ENCODE assay signal across 16 cellular contexts in the genomic region with DNA sequence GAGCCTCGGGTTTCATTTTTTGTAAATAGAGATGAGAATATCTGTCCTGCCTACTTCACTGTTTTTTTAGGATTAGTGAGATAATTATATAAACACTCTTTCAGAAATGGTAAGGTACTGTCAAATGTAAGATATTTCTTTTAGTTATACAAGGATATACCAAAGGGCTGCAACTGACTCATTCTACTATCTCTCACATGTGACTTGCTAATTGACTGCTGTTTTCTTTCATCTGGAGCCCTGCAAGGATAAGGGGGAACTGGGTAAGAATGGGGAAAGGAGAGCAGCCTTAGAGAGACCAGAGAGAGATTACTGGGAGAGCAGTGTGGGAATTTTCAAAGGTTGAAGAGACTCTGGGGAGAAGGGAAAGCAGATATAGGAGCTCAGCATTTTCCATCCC. TPM values are rescaled to one million over a fixed set of nuclear protein-coding genes. Genes with fewer than 3 reads are reported as not detected.
DNase-seq lines count a peak whose midpoint lies in the region; ATAC-seq and TF ChIP-seq lines count a peak whose summit lies in the region.
"Had no signal": no experiment of that assay in that cellular context is flagged by ENCODE, and none has a peak within 500 bp of the region (broad histone marks: within the 10 kb centered on the region; RNA-seq: fewer than 3 reads in every experiment).

No MANE protein-coding gene starts in this region.

- no peaks in the 10 kb centered on the region for H3K9me3 Mint-ChIP-seq in progenitor cell of endocrine pancreas (ENCODE audit: low read depth)
- H3K9me3 Mint-ChIP-seq: immature natural killer cell; T-helper 1 cell treated with Interleukin-12 subunit alpha and Interleukin-12 subunit beta and Interleukin-4 antibody, amounts not matched to agents 30 μg/mL and 1 μg/mL, for 36 hours had no signal

- H3K27me3 ChIP-seq in H7 (ENCODE audit: control insufficient read depth, insufficient read depth, low read length) = no peaks in the 10 kb centered on the region
- H3K27me3 ChIP-seq in prostate gland (replicated peaks; ENCODE audit: insufficient read depth) = no peaks in the 10 kb centered on the region
- no peaks in the 10 kb centered on the region for H3K27me3 ChIP-seq in mammary epithelial cell (ENCODE audit: insufficient read depth, low read length)

- H2AFZ ChIP-seq in mammary epithelial cell (ENCODE audit: low read depth, low read length) = no peak overlapping the region

- no peaks in the 10 kb centered on the region for H3K9me3 ChIP-seq in prostate gland
- no peaks in the 10 kb centered on the region for H3K9me3 ChIP-seq in mammary epithelial cell (replicated peaks; ENCODE audit: insufficient read depth, low read length)

- H3K9ac ChIP-seq in mammary epithelial cell (ENCODE audit: insufficient read depth, low read length) = no peak overlapping the region

- WGBS in prostate gland = 50% methylated on average over 1 of the region's 1 CpG
- 21% methylated on average over 1 of the region's 1 CpG for WGBS in mammary epithelial cell (ENCODE audit: low coverage, missing lambda C conversion rate)

- TF ChIP-seq POLR2A in prostate gland (IDR thresholded peaks at IDR 0.05) = no peak

- CTCF ChIA-PET in mammary epithelial cell (lab: Charles Lee; ENCODE audit: low non-redundant PET) = no interaction called here

- peak overlapping the region; percentile 4 for H3K27ac Mint-ChIP-seq in progenitor cell of endocrine pancreas
- H3K27ac Mint-ChIP-seq: activated CD4-positive, alpha-beta memory T cell treated with anti-CD3 and anti-CD28 coated beads, Interleukin-2, amount 10 ng/mL, durations not matched to agents 7 days and 5 days; nephron progenitor cell; T-helper 1 cell treated with Interleukin-12 subunit alpha and Interleukin-12 subunit beta and Interleukin-4 antibody, amounts not matched to agents 30 μg/mL and 1 μg/mL, for 36 hours had no signal

- H3K36me3 Mint-ChIP-seq in progenitor cell of endocrine pancreas (ENCODE audit: insufficient read depth) = peaks cover 10% of the 10 kb centered on the region

- no peaks in the 10 kb centered on the region for H4K20me1 ChIP-seq in mammary epithelial cell (ENCODE audit: insufficient read depth, low read length)

- H3K4me3 Mint-ChIP-seq in progenitor cell of endocrine pancreas (ENCODE audit: low read depth) = no peak overlapping the region
- H3K4me3 Mint-ChIP-seq: activated CD4-positive, alpha-beta memory T cell treated with anti-CD3 and anti-CD28 coated beads, Interleukin-2, amount 10 ng/mL, durations not matched to agents 7 days and 5 days; immature natural killer cell; nephron progenitor cell; T-helper 1 cell treated with Interleukin-12 subunit alpha and Interleukin-12 subunit beta and Interleukin-4 antibody, amounts not matched to agents 30 μg/mL and 1 μg/mL, for 36 hours had no signal

- dilution Hi-C loops in mammary epithelial cell (cut with HindIII; ENCODE audit: low sequenced_read_pairs) = no loop called here

- H3K4me2 ChIP-seq in mammary epithelial cell (ENCODE audit: insufficient read depth, low read depth, low read length) = no peak overlapping the region

- in situ Hi-C loops in mammary epithelial cell (cut with MboI; ENCODE audit: low sequenced_read_pairs in 2 of 2) = no loop called here

- DNase-seq in H7 (peak; percentile 50), fibroblast of the aortic adventitia (ENCODE audit: low read depth) (peak; percentile 63), progenitor cell of endocrine pancreas (ENCODE audit: low spot score, unreplicated experiment) (no peak), prostate gland (ENCODE audit: low spot score) (no peak), mammary epithelial cell (no peak)
- DNase-seq: activated CD4-positive, alpha-beta memory T cell treated with anti-CD3 and anti-CD28 coated beads, Interleukin-2, amount 10 ng/mL, durations not matched to agents 7 days and 5 days; amniotic stem cell; DND-41; immature natural killer cell; NCI-H1436 treated with DMSO at 0.1 percent for 48 hours; nephron progenitor cell; stimulated activated CD4-positive, alpha-beta T cell treated with anti-CD3 and anti-CD28 coated beads, Interleukin-1b, Interleukin-23, amount 100 ng/mL, for 48 hours had no signal

- H3K4me3 ChIP-seq in H7 (ENCODE audit: insufficient read depth, low read depth, low read length) (no peak overlapping the region), fibroblast of the aortic adventitia (ENCODE audit: low read depth, low read length) (no peak overlapping the region), prostate gland (no peak overlapping the region), mammary epithelial cell (replicated peaks in 1 of 3; ENCODE audit: insufficient read depth in 1 of 3, low read depth in 2 of 3, low read length in 3 of 3) (no peak overlapping the region)

- H3K27ac ChIP-seq in prostate gland (no peak overlapping the region), mammary epithelial cell (ENCODE audit: insufficient read depth, low read depth, low read length) (no peak overlapping the region)

- no peaks in the 10 kb centered on the region for H3K27me3 Mint-ChIP-seq in progenitor cell of endocrine pancreas
- H3K27me3 Mint-ChIP-seq: activated CD4-positive, alpha-beta memory T cell treated with anti-CD3 and anti-CD28 coated beads, Interleukin-2, amount 10 ng/mL, durations not matched to agents 7 days and 5 days had no signal

- H3K79me2 ChIP-seq in mammary epithelial cell (ENCODE audit: insufficient read depth, low read length) = peaks cover 94% of the 10 kb centered on the region

- no peaks in the 10 kb centered on the region for H3K4me1 ChIP-seq in prostate gland (replicated peaks)
- no peaks in the 10 kb centered on the region for H3K4me1 ChIP-seq in mammary epithelial cell (ENCODE audit: insufficient read depth, low read length)

- H3K4me1 Mint-ChIP-seq in progenitor cell of endocrine pancreas (ENCODE audit: low read depth) = peaks cover 11% of the 10 kb centered on the region

- H3K36me3 ChIP-seq in H7 (replicated peaks; ENCODE audit: control insufficient read depth, insufficient read depth, low read length) = 0 out of 2 replicates have a peak, but pooled peaks cover 1% of the 10 kb centered on the region
- no peaks in the 10 kb centered on the region for H3K36me3 ChIP-seq in prostate gland
- no peaks in the 10 kb centered on the region for H3K36me3 ChIP-seq in mammary epithelial cell (ENCODE audit: insufficient read depth, low read length)

- no TSS peak for BruUV-seq in mammary epithelial cell (replicated peaks; lab: Mats Ljungman, UMichigan)

- no peak for TF ChIP-seq CTCF in fibroblast of the aortic adventitia (IDR thresholded peaks at IDR 0.05; ENCODE audit: insufficient read depth, low read length)
- TF ChIP-seq CTCF in progenitor cell of endocrine pancreas (IDR thresholded peaks at IDR 0.05; ENCODE audit: unreplicated experiment) = no peak
- no peak for TF ChIP-seq CTCF in prostate gland (IDR thresholded peaks at IDR 0.05)
- no peak for TF ChIP-seq CTCF in mammary epithelial cell (conservative IDR thresholded peaks at IDR 0.05 in 1 of 2, IDR thresholded peaks at IDR 0.05 in 1 of 2; ENCODE audit: extremely low read depth in 1 of 2, insufficient read depth in 1 of 2, low read depth in 1 of 2, low read length in 2 of 2)

- intact Hi-C loops in prostate gland (cut with DNase I) = no loop called here
- intact Hi-C loops in mammary epithelial cell (cut with micrococcal nuclease) = no loop called here

- peak; percentile 81 for ATAC-seq in SK-N-SH treated with all-trans-retinoic acid at 6 μM for 48 hours
- ATAC-seq in HG02678 (IDR thresholded peaks at IDR 0.05; ENCODE audit: unreplicated experiment) = no peak
- ATAC-seq in GM21423 (IDR thresholded peaks at IDR 0.05; ENCODE audit: unreplicated experiment) = no peak

TF ChIP-seq in SK-N-SH treated with all-trans-retinoic acid at 6 μM for 48 hours, 23 proteins besides CTCF, POLR2A, EP300 and RAD21:
- TF ChIP-seq ZNF70 (CRISPR knock-in tag; IDR thresholded peaks at IDR 0.05) (no peak), ISL1 (CRISPR knock-in tag; IDR thresholded peaks at IDR 0.05) (peak; percentile 48), RARB (CRISPR knock-in tag; IDR thresholded peaks at IDR 0.05) (no peak)

RNA-seq across cellular contexts. Expression of a gene that starts 15.5 kb away (rescaled TPM):
- total RNA-seq in H7 (2014; rRNA removed; shearing (Covaris generic)) = 14.7 and 16.5 TPM in 2 replicates
- total RNA-seq in fibroblast of the aortic adventitia (ENCODE audit: low replicate concordance) (12.9 and 14.6 TPM in 2 replicates), progenitor cell of endocrine pancreas (34.6 and 34.9 TPM in 2 replicates), prostate gland (10 to 100 TPM; 36.6 to 38.6 TPM), mammary epithelial cell (10 to 100 TPM; 25.3 to 27.3 TPM)
- polyA plus RNA-seq in mammary epithelial cell = 18.0 TPM
- polyA minus RNA-seq in mammary epithelial cell = 1.9 TPM

Comparison
In these comparisons a context has a peak if more than half of its experiments do, and no peak if none do; other contexts are left out.
1. DNase-seq: peak in H7 (single experiment) and fibroblast of the aortic adventitia (single experiment); none in progenitor cell of endocrine pancreas (single experiment), prostate gland (single experiment) and mammary epithelial cell (single experiment).